14 cellular contexts compared by ENCODE assay signal in genomic region chr22:38831166-38831945, GRCh38. TPM values are rescaled to one million over a fixed set of nuclear protein-coding genes. Genes with fewer than 3 reads are reported as not detected.
A peak's percentile ranks its signal among the peaks of the same experiment; 100 is the strongest.
DNase-seq lines count a peak whose midpoint lies in the region; ATAC-seq, FAIRE-seq and TF ChIP-seq lines count a peak whose summit lies in the region.
"Had no signal": no experiment of that assay in that cellular context is flagged by ENCODE, and none has a peak within 500 bp of the region (broad histone marks: within the 10 kb centered on the region; RNA-seq: fewer than 3 reads in every experiment).

No MANE protein-coding gene starts in this region.

- H3K4me1 ChIP-seq in upper lobe of right lung, result no peaks in the 10 kb centered on the region
- no peaks in the 10 kb centered on the region for H3K4me1 ChIP-seq in SJCRH30
- H3K4me1 ChIP-seq: Peyer's patch, right lobe of liver had no signal

- ATAC-seq in upper lobe of right lung (peak; percentile 69), HG02973 (IDR thresholded peaks at IDR 0.05; ENCODE audit: unreplicated experiment) (no peak)
- ATAC-seq: right lobe of liver had no signal

- H3K4me3 ChIP-seq in fibroblast of mammary gland (ENCODE audit: control insufficient read depth, low read depth, low read length) (no peak overlapping the region), upper lobe of right lung (no peak overlapping the region), SJCRH30 (no peak overlapping the region)
- H3K4me3 ChIP-seq: coronary artery, Peyer's patch, right lobe of liver had no signal

- peak; percentile 38 for DNase-seq in activated effector memory CD4-positive, alpha-beta T cell treated with anti-CD3 and anti-CD28 coated beads, Interleukin-2, amount 50 U/mL, for 16 hours
- no peak for DNase-seq in activated effector memory CD4-positive, alpha-beta T cell treated with Interleukin-2 at 50 U/mL for 16 hours
- DNase-seq in RCC 7860 (ENCODE audit: low spot score) (peak; percentile 63), fibroblast of mammary gland (ENCODE audit: low read depth) (peak; percentile 82), upper lobe of right lung (peak; percentile 64), SJCRH30 (no peak), NCI-H2196 (lab: John Stamatoyannopoulos, UW; ENCODE audit: unreplicated experiment) (no peak)
- DNase-seq: activated CD4-positive, CD25-positive, alpha-beta regulatory T cell; mesendoderm; NCI-H146 had no signal

- no peaks in the 10 kb centered on the region for H3K9me3 ChIP-seq in upper lobe of right lung
- H3K9me3 ChIP-seq in SJCRH30 (replicated peaks), result no peaks in the 10 kb centered on the region
- H3K9me3 ChIP-seq: Peyer's patch, right lobe of liver had no signal

- H3K27me3 ChIP-seq in upper lobe of right lung (no peaks in the 10 kb centered on the region), SJCRH30 (no peaks in the 10 kb centered on the region; the same call in 1 of the 2 replicates)
- H3K27me3 ChIP-seq: Peyer's patch, right lobe of liver had no signal

- intact Hi-C loops in upper lobe of right lung (cut with DNase I), result no loop called here

- H3K27ac ChIP-seq in upper lobe of right lung (no peak overlapping the region), SJCRH30 (no peak overlapping the region)
- H3K27ac ChIP-seq: coronary artery, Peyer's patch, right lobe of liver had no signal

- H3K36me3 ChIP-seq in upper lobe of right lung (no peaks in the 10 kb centered on the region), SJCRH30 (no peaks in the 10 kb centered on the region)
- H3K36me3 ChIP-seq: Peyer's patch, right lobe of liver had no signal

- FAIRE-seq in RCC 7860 (lab: Jason Lieb, UNC), result peak; percentile 80

- TF ChIP-seq CTCF in fibroblast of mammary gland (conservative IDR thresholded peaks at IDR 0.05; ENCODE audit: control insufficient read depth, insufficient read depth, low read depth, low read length), result no peak
- TF ChIP-seq CTCF in upper lobe of right lung (IDR thresholded peaks at IDR 0.05), result no peak

RNA-seq across cellular contexts. Expression of gene NPTXR, which starts 12.5 kb away (rescaled TPM):
- total RNA-seq in upper lobe of right lung, result 6.3 TPM
- total RNA-seq in SJCRH30 (2014; rRNA removed; shearing (Covaris generic)), result 0.08 and 0.10 TPM in 2 replicates

RNA-seq across cellular contexts. Expression of gene DNAL4, which starts 37.4 kb away (rescaled TPM):
- 16.0 TPM for total RNA-seq in upper lobe of right lung
- 4.3 and 4.7 TPM in 2 replicates for total RNA-seq in SJCRH30 (2014; rRNA removed; shearing (Covaris generic))

RNA-seq across cellular contexts. Expression of gene CBX6, which starts 40.7 kb away (rescaled TPM):
- 61.6 TPM for total RNA-seq in upper lobe of right lung
- 37.7 and 40.5 TPM in 2 replicates for total RNA-seq in SJCRH30 (2014; rRNA removed; shearing (Covaris generic))

Comparison
In these comparisons a context has a peak if more than half of its experiments do, and no peak if none do; other contexts are left out.
1. DNase-seq: peak in activated effector memory CD4-positive, alpha-beta T cell treated with anti-CD3 and anti-CD28 coated beads, Interleukin-2, amount 50 U/mL, for 16 hours (single experiment), RCC 7860 (single experiment), fibroblast of mammary gland (single experiment) and upper lobe of right lung (single experiment); none in activated effector memory CD4-positive, alpha-beta T cell treated with Interleukin-2 at 50 U/mL for 16 hours (single experiment), SJCRH30 (0 of 2) and NCI-H2196 (single experiment).